11 cellular contexts compared by ENCODE assay signal in the genomic region with DNA sequence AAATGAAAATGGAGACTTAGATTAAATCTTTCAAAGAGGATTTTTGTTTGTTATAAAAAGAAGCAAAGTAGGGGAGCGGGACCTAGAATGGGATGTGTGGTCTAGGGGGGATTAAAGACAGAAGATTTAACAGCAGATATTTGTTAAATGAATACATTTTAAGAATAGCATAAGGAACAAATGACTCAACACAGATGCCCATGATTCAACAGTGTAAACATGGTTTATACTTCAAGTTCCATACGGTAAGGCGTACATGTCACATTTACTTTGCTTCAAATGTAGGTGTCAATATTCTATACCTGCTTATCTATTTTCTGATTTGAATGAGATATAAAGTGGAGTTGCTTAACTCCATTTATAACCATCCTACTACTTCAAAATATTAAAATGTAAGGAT. TPM values are rescaled to one million over a fixed set of nuclear protein-coding genes. Genes with fewer than 3 reads are reported as not detected.
DNase-seq lines count a peak whose midpoint lies in the region; ATAC-seq, FAIRE-seq and TF ChIP-seq lines count a peak whose summit lies in the region.
"Had no signal": no experiment of that assay in that cellular context is flagged by ENCODE, and none has a peak within 500 bp of the region (broad histone marks: within the 10 kb centered on the region; RNA-seq: fewer than 3 reads in every experiment).

No MANE protein-coding gene starts in this region.

- H3K4me3 ChIP-seq in AG09309 (ENCODE audit: control insufficient read depth, low read depth, low read length) (peak overlapping the region; percentile 63), bronchial epithelial cell (ENCODE audit: low read depth, low read length) (no peak overlapping the region), breast epithelium (no peak overlapping the region)

- peaks cover 17 to 34% of the 10 kb centered on the region in 2 donors for H3K4me1 Mint-ChIP-seq in natural killer cell

- no peak overlapping the region for H3K27ac ChIP-seq in breast epithelium

- no peaks in the 10 kb centered on the region for H3K4me1 ChIP-seq in breast epithelium
- H3K4me1 ChIP-seq: Caco-2 had no signal

- FAIRE-seq in bronchial epithelial cell (lab: Jason Lieb, UNC) = no peak

- TF ChIP-seq CTCF in AG09309 (IDR thresholded peaks at IDR 0.05; ENCODE audit: control insufficient read depth, insufficient read depth, low read depth, low read length, missing control alignments) (no peak), bronchial epithelial cell (IDR thresholded peaks at IDR 0.05; ENCODE audit: insufficient read depth, low read length, severe bottlenecking) (no peak), natural killer cell (IDR thresholded peaks at IDR 0.05) (no peak), breast epithelium (IDR thresholded peaks at IDR 0.05) (no peak)

- TF ChIP-seq POLR2A in breast epithelium (IDR thresholded peaks at IDR 0.05) = no peak

- H3K9me3 ChIP-seq in breast epithelium = no peaks in the 10 kb centered on the region
- H3K9me3 ChIP-seq: Caco-2 had no signal

- no peak for DNase-seq in AG09309 (ENCODE audit: low read depth)
- DNase-seq in HCEC 1CT = peak; percentile 68
- DNase-seq in bronchial epithelial cell (ENCODE audit: low read depth) = peak; percentile 76
- no peak for DNase-seq in natural killer cell
- DNase-seq in breast epithelium (ENCODE audit: low spot score in 2 of 2) = no peak
- no peak for DNase-seq in NCI-H82 (lab: John Stamatoyannopoulos, UW)
- DNase-seq: activated CD4-positive, alpha-beta T cell treated with anti-CD3 and anti-CD28 coated beads, Interleukin-2, amount 50 U/mL, for 1 hour; Caco-2; Right ventricle myocardium superior had no signal

- no peaks in the 10 kb centered on the region for H3K36me3 Mint-ChIP-seq in natural killer cell

- H3K4me3 Mint-ChIP-seq in natural killer cell = peak overlapping the region; percentile 51

- H3K9me3 Mint-ChIP-seq in natural killer cell = no peaks in the 10 kb centered on the region

- H3K27me3 Mint-ChIP-seq in natural killer cell (ENCODE audit: low read depth in 2 of 2) = no peaks in the 10 kb centered on the region

- H3K27ac Mint-ChIP-seq in natural killer cell = peak overlapping the region; percentile 3 to 52

- no peak for ATAC-seq in natural killer cell
- ATAC-seq in GM19324 (IDR thresholded peaks at IDR 0.05; ENCODE audit: low FRiP score, unreplicated experiment) = no peak
- no peak for ATAC-seq in GM21737 (IDR thresholded peaks at IDR 0.05; ENCODE audit: unreplicated experiment)

- no peaks in the 10 kb centered on the region for H3K27me3 ChIP-seq in bronchial epithelial cell (ENCODE audit: control insufficient read depth, insufficient read depth, low read length)
- no peaks in the 10 kb centered on the region for H3K27me3 ChIP-seq in breast epithelium

- intact Hi-C loops in natural killer cell (cut with micrococcal nuclease) (no loop called here), breast epithelium (cut with DNase I; ENCODE audit: low total_unique reads) (no loop called here)

- H3K36me3 ChIP-seq in bronchial epithelial cell (ENCODE audit: control insufficient read depth, insufficient read depth, low read length) (no peaks in the 10 kb centered on the region), breast epithelium (no peaks in the 10 kb centered on the region)

RNA-seq across cellular contexts. Expression of a gene that starts 1.5 kb away (rescaled TPM):
- total RNA-seq in bronchial epithelial cell (0.26 and 0.38 TPM in 2 replicates), natural killer cell (1 to 10 TPM in 2 of 3 donors, under 1 TPM in 1; 0.61 to 1.4 (median 1.3) TPM), breast epithelium (1 to 10 TPM in 2 of 3 donors, under 1 TPM in 1; 0.98 to 1.6 (median 1.5) TPM)

RNA-seq across cellular contexts. Expression of a gene that starts 25.1 kb away (rescaled TPM):
- total RNA-seq in bronchial epithelial cell (68.9 and 102 TPM in 2 replicates), natural killer cell (10 to 100 TPM; 40.6 to 48.8 (median 48.1) TPM), breast epithelium (10 to 100 TPM; 74.4 to 94.7 (median 80.5) TPM)

RNA-seq across cellular contexts. Expression of a gene that starts 56.2 kb away (rescaled TPM):
- total RNA-seq in bronchial epithelial cell = 11.8 and 14.5 TPM in 2 replicates
- 10 to 100 TPM; 33.8 to 48.6 (median 36.2) TPM for total RNA-seq in natural killer cell
- 10 to 100 TPM; 19.3 to 30.6 (median 23.7) TPM for total RNA-seq in breast epithelium

Comparison
In these comparisons a context has a peak if more than half of its experiments do, and no peak if none do; other contexts are left out.
1. DNase-seq: peak in HCEC 1CT (single experiment) and bronchial epithelial cell (single experiment); none in AG09309 (single experiment), natural killer cell (single experiment), breast epithelium (0 of 2) and NCI-H82 (single experiment).